In genomic region chr3:62872318-62872717, GRCh38 we compare ENCODE assay signal across 1 cellular context.
TF ChIP-seq lines count a peak whose summit lies in the region.

No MANE protein-coding gene starts in this region.

TF ChIP-seq in GM23338, 12 proteins besides CTCF, POLR2A, EP300 and RAD21 (continued from another document):
- TF ChIP-seq REST (IDR thresholded peaks at IDR 0.05; ENCODE audit: unreplicated experiment) (no peak), ZNF331 (CRISPR knock-in tag; IDR thresholded peaks at IDR 0.05; ENCODE audit: low read depth) (no peak), POLR2AphosphoS5 (IDR thresholded peaks at IDR 0.05; ENCODE audit: low read depth) (no peak), ETS1 (IDR thresholded peaks at IDR 0.05) (no peak), ZNF114 (CRISPR knock-in tag; IDR thresholded peaks at IDR 0.05) (no peak), STAT1 (IDR thresholded peaks at IDR 0.05; ENCODE audit: unreplicated experiment) (no peak), EZH2phosphoT487 (IDR thresholded peaks at IDR 0.05; ENCODE audit: unreplicated experiment) (no peak), EZH2 (IDR thresholded peaks at IDR 0.05; ENCODE audit: low read depth, unreplicated experiment) (no peak), JUNB (IDR thresholded peaks at IDR 0.05; ENCODE audit: unreplicated experiment) (no peak), CREB1 (CRISPR knock-in tag; IDR thresholded peaks at IDR 0.05; ENCODE audit: low read depth) (no peak)
TF ChIP-seq in GM23338: peak in this region for 0.
